Comparison of ENCODE assay signal across 25 cellular contexts in the genomic region with DNA sequence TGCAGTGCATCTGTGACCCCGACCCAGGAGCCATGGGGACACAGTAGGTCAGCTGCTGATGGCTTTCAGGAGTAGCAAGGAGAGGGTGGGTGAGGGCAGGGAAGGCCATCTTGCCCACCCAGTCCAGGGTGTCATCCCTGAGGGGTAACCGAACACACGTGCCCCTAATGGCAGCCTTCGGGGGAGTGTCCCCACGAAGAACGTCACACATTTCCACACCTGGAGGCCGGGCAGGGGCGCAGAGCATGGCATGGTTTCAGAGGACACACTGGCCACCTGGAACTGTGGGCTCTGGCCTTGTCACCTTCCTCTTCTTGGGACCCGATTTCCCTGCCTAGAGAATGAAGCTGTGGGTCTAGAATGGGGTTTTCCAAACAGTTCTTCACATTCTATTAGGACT. TPM values are rescaled to one million over a fixed set of nuclear protein-coding genes. Genes with fewer than 3 reads are reported as not detected.
"Had no signal": no experiment of that assay in that cellular context is flagged by ENCODE, and none has a peak within 500 bp of the region (broad histone marks: within the 10 kb centered on the region; RNA-seq: fewer than 3 reads in every experiment).

No MANE protein-coding gene starts in this region.

- ATAC-seq: natural killer cell; pancreas; right cardiac atrium; stimulated activated effector memory CD8-positive, alpha-beta T cell treated with anti-CD3 and anti-CD28 coated beads, Interleukin-12 subunit alpha, Interleukin-12 subunit beta, amount 100 ng/mL, for 72 hours; stimulated activated naive CD8-positive, alpha-beta T cell treated with anti-CD3 and anti-CD28 coated beads, Interleukin-15, amount 100 ng/mL, for 72 hours had no signal

- H3K4me1 ChIP-seq: pancreas, prostate gland, thyroid gland, transverse colon, upper lobe of left lung had no signal

- H3K27me3 ChIP-seq: pancreas, testis, thyroid gland, transverse colon, upper lobe of left lung had no signal

- FAIRE-seq: pancreas had no signal

- H3K4me3 Mint-ChIP-seq: mesothelial cell of epicardium; naive B cell; natural killer cell; nephron progenitor cell; stimulated activated effector memory CD8-positive, alpha-beta T cell treated with anti-CD3 and anti-CD28 coated beads, Interleukin-12 subunit alpha, Interleukin-12 subunit beta, amount 100 ng/mL, for 72 hours; stimulated activated naive CD8-positive, alpha-beta T cell treated with anti-CD3 and anti-CD28 coated beads, Interleukin-15, amount 100 ng/mL, for 72 hours had no signal

- H3K4me1 Mint-ChIP-seq: mesothelial cell of epicardium; naive B cell; natural killer cell; stimulated activated effector memory CD8-positive, alpha-beta T cell treated with anti-CD3 and anti-CD28 coated beads, Interleukin-12 subunit alpha, Interleukin-12 subunit beta, amount 100 ng/mL, for 72 hours; stimulated activated naive CD8-positive, alpha-beta T cell treated with anti-CD3 and anti-CD28 coated beads, Interleukin-15, amount 100 ng/mL, for 72 hours had no signal

- H3K4me3 ChIP-seq: left ventricle myocardium inferior, lung, pancreas, prostate gland, skin epidermis, testis, thyroid gland, transverse colon, upper lobe of left lung had no signal

- H3K36me3 Mint-ChIP-seq: natural killer cell had no signal

- H3K36me3 ChIP-seq: prostate gland, transverse colon had no signal

- DNase-seq: islet precursor cell; left ventricle myocardium inferior; mesendoderm; naive B cell; natural killer cell; nephron progenitor cell; pancreas; retina; right cardiac atrium; stimulated activated CD4-positive, alpha-beta T cell treated with anti-CD3 and anti-CD28 coated beads, Interleukin-12 subunit alpha, Interleukin-12 subunit beta, amount 100 ng/mL, for 4 hours; stimulated activated CD4-positive, alpha-beta T cell treated with anti-CD3 and anti-CD28 coated beads, Interleukin-15, amount 100 ng/mL, for 24 hours; stimulated activated CD4-positive, alpha-beta T cell treated with anti-CD3 and anti-CD28 coated beads, Interleukin-4, amount 100 ng/mL, for 24 hours; stimulated activated naive CD4-positive, alpha-beta T cell treated with Interleukin-2 at 50 U/mL for 16 hours; stimulated activated naive CD8-positive, alpha-beta T cell treated with anti-CD3 and anti-CD28 coated beads, Interleukin-15, amount 100 ng/mL, for 72 hours; testis; thyroid gland; transverse colon had no signal

- H3K27ac ChIP-seq: left ventricle myocardium inferior, pancreas, prostate gland, thyroid gland, transverse colon, upper lobe of left lung had no signal

- H3K9me3 Mint-ChIP-seq: mesothelial cell of epicardium; naive B cell; natural killer cell; nephron progenitor cell; stimulated activated effector memory CD8-positive, alpha-beta T cell treated with anti-CD3 and anti-CD28 coated beads, Interleukin-12 subunit alpha, Interleukin-12 subunit beta, amount 100 ng/mL, for 72 hours; stimulated activated naive CD8-positive, alpha-beta T cell treated with anti-CD3 and anti-CD28 coated beads, Interleukin-15, amount 100 ng/mL, for 72 hours had no signal

- H3K27me3 Mint-ChIP-seq: naive B cell; stimulated activated naive CD8-positive, alpha-beta T cell treated with anti-CD3 and anti-CD28 coated beads, Interleukin-15, amount 100 ng/mL, for 72 hours had no signal

- H3K9me3 ChIP-seq: left ventricle myocardium inferior, pancreas, prostate gland, testis, thyroid gland, transverse colon, upper lobe of left lung had no signal

- H3K27ac Mint-ChIP-seq: mesothelial cell of epicardium; naive B cell; natural killer cell; nephron progenitor cell; stimulated activated effector memory CD8-positive, alpha-beta T cell treated with anti-CD3 and anti-CD28 coated beads, Interleukin-12 subunit alpha, Interleukin-12 subunit beta, amount 100 ng/mL, for 72 hours; stimulated activated naive CD8-positive, alpha-beta T cell treated with anti-CD3 and anti-CD28 coated beads, Interleukin-15, amount 100 ng/mL, for 72 hours had no signal

RNA-seq across cellular contexts. Expression of a gene that starts 19.4 kb away (rescaled TPM):
- total RNA-seq: urinary bladder had no signal

RNA-seq across cellular contexts. Expression of a gene that starts 45.9 kb away (rescaled TPM):
- total RNA-seq: left ventricle myocardium inferior, mononuclear cell, transverse colon had no signal
